Comparison of ENCODE assay signal across 1 cellular context in the genomic region with DNA sequence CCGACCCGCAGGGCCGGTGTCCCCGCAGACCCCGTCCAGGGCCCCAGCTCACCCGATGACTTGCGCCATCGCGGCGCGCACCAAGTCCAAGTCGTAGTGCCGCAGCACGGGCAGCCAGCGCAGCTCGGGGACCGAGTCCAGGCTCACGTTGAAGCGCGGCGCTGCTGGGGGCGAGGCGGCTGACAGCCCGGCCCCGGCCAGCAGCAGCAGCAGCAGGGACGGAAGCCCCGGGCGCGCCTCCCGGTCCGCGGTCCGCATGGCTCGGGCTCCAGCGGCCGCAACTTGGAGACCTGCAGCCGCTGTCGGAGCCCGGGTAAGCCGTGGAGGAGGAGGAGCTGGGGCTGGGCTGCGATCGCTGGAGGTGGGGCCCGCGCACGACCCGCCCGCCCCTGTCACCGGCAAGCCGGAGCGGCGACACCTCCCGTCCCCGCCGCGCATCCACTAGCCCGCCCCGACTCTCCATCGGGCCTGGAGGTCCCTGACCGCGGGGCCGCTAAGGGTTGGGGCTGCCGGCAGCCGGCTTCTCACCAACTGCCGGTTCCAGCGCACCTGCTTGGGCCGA.
TF ChIP-seq lines count a peak whose summit lies in the region.

A gene (minus strand): TSS at position 322 of the 562 bp plus-strand sequence. CDS start 64 bp downstream, at position 258.

TF ChIP-seq in HepG2, 621 proteins besides CTCF, POLR2A, EP300 and RAD21 (continued from another document and continues in another):
- TF ChIP-seq, protein P1, sequence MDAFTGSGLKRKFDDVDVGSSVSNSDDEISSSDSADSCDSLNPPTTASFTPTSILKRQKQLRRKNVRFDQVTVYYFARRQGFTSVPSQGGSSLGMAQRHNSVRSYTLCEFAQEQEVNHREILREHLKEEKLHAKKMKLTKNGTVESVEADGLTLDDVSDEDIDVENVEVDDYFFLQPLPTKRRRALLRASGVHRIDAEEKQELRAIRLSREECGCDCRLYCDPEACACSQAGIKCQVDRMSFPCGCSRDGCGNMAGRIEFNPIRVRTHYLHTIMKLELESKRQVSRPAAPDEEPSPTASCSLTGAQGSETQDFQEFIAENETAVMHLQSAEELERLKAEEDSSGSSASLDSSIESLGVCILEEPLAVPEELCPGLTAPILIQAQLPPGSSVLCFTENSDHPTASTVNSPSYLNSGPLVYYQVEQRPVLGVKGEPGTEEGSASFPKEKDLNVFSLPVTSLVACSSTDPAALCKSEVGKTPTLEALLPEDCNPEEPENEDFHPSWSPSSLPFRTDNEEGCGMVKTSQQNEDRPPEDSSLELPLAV (CRISPR knock-in tag; conservative IDR thresholded peaks at IDR 0.05; ENCODE audit: low read depth), result 0 out of 2 replicates have a peak, but pooled peaks have one; percentile 36
- peak; percentile 63; the same call in 1 of the 2 replicates for TF ChIP-seq GABPB1 (CRISPR knock-in tag; IDR thresholded peaks at IDR 0.05)
- TF ChIP-seq ARID2 (CRISPR knock-in tag; IDR thresholded peaks at IDR 0.05; ENCODE audit: borderline replicate concordance), result 0 out of 2 replicates have a peak, but pooled peaks have one; percentile 12
- 0 out of 2 replicates have a peak, but pooled peaks have one; percentile 26 for TF ChIP-seq TSC22D2 (CRISPR knock-in tag; IDR thresholded peaks at IDR 0.05; ENCODE audit: borderline replicate concordance)
- peak; percentile 63 for TF ChIP-seq YY1 (IDR thresholded peaks at IDR 0.05; ENCODE audit: insufficient read depth, insufficient replicate concordance, low read depth, low read length)
- TF ChIP-seq CEBPG (CRISPR knock-in tag; IDR thresholded peaks at IDR 0.05), result peak; percentile 66
- peak; percentile 32; the same call in 1 of the 2 replicates for TF ChIP-seq JUND (CRISPR knock-in tag; IDR thresholded peaks at IDR 0.05)
- TF ChIP-seq, protein P2, sequence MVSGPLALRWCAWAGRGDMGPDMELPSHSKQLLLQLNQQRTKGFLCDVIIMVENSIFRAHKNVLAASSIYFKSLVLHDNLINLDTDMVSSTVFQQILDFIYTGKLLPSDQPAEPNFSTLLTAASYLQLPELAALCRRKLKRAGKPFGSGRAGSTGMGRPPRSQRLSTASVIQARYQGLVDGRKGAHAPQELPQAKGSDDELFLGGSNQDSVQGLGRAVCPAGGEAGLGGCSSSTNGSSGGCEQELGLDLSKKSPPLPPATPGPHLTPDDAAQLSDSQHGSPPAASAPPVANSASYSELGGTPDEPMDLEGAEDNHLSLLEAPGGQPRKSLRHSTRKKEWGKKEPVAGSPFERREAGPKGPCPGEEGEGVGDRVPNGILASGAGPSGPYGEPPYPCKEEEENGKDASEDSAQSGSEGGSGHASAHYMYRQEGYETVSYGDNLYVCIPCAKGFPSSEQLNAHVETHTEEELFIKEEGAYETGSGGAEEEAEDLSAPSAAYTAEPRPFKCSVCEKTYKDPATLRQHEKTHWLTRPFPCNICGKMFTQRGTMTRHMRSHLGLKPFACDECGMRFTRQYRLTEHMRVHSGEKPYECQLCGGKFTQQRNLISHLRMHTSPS (CRISPR knock-in tag; IDR thresholded peaks at IDR 0.05; ENCODE audit: low read depth), result 0 out of 2 replicates have a peak, but pooled peaks have one; percentile 48
- TF ChIP-seq, protein P3, sequence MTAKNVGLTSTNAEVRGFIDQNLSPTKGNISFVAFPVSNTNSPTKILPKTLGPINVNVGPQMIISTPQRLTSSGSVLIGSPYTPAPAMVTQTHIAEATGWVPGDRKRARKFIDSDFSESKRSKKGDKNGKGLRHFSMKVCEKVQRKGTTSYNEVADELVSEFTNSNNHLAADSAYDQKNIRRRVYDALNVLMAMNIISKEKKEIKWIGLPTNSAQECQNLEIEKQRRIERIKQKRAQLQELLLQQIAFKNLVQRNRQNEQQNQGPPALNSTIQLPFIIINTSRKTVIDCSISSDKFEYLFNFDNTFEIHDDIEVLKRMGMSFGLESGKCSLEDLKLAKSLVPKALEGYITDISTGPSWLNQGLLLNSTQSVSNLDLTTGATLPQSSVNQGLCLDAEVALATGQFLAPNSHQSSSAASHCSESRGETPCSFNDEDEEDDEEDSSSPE (CRISPR knock-in tag; IDR thresholded peaks at IDR 0.05), result peak; percentile 73
- TF ChIP-seq, protein P4, sequence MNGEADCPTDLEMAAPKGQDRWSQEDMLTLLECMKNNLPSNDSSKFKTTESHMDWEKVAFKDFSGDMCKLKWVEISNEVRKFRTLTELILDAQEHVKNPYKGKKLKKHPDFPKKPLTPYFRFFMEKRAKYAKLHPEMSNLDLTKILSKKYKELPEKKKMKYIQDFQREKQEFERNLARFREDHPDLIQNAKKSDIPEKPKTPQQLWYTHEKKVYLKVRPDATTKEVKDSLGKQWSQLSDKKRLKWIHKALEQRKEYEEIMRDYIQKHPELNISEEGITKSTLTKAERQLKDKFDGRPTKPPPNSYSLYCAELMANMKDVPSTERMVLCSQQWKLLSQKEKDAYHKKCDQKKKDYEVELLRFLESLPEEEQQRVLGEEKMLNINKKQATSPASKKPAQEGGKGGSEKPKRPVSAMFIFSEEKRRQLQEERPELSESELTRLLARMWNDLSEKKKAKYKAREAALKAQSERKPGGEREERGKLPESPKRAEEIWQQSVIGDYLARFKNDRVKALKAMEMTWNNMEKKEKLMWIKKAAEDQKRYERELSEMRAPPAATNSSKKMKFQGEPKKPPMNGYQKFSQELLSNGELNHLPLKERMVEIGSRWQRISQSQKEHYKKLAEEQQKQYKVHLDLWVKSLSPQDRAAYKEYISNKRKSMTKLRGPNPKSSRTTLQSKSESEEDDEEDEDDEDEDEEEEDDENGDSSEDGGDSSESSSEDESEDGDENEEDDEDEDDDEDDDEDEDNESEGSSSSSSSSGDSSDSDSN (CRISPR knock-in tag; IDR thresholded peaks at IDR 0.05), result peak; percentile 98
- TF ChIP-seq, protein P5, sequence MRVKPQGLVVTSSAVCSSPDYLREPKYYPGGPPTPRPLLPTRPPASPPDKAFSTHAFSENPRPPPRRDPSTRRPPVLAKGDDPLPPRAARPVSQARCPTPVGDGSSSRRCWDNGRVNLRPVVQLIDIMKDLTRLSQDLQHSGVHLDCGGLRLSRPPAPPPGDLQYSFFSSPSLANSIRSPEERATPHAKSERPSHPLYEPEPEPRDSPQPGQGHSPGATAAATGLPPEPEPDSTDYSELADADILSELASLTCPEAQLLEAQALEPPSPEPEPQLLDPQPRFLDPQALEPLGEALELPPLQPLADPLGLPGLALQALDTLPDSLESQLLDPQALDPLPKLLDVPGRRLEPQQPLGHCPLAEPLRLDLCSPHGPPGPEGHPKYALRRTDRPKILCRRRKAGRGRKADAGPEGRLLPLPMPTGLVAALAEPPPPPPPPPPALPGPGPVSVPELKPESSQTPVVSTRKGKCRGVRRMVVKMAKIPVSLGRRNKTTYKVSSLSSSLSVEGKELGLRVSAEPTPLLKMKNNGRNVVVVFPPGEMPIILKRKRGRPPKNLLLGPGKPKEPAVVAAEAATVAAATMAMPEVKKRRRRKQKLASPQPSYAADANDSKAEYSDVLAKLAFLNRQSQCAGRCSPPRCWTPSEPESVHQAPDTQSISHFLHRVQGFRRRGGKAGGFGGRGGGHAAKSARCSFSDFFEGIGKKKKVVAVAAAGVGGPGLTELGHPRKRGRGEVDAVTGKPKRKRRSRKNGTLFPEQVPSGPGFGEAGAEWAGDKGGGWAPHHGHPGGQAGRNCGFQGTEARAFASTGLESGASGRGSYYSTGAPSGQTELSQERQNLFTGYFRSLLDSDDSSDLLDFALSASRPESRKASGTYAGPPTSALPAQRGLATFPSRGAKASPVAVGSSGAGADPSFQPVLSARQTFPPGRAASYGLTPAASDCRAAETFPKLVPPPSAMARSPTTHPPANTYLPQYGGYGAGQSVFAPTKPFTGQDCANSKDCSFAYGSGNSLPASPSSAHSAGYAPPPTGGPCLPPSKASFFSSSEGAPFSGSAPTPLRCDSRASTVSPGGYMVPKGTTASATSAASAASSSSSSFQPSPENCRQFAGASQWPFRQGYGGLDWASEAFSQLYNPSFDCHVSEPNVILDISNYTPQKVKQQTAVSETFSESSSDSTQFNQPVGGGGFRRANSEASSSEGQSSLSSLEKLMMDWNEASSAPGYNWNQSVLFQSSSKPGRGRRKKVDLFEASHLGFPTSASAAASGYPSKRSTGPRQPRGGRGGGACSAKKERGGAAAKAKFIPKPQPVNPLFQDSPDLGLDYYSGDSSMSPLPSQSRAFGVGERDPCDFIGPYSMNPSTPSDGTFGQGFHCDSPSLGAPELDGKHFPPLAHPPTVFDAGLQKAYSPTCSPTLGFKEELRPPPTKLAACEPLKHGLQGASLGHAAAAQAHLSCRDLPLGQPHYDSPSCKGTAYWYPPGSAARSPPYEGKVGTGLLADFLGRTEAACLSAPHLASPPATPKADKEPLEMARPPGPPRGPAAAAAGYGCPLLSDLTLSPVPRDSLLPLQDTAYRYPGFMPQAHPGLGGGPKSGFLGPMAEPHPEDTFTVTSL (CRISPR knock-in tag; IDR thresholded peaks at IDR 0.05; ENCODE audit: borderline replicate concordance), result no peak; the same call in 1 of the 2 replicates
- peak; percentile 69; the same call in 1 of the 2 replicates for TF ChIP-seq ZNF556 (CRISPR knock-in tag; IDR thresholded peaks at IDR 0.05; ENCODE audit: borderline replicate concordance)
- TF ChIP-seq SALL1 (CRISPR knock-in tag; IDR thresholded peaks at IDR 0.05), result peak; percentile 81; the same call in 1 of the 2 replicates
- TF ChIP-seq, protein P6, sequence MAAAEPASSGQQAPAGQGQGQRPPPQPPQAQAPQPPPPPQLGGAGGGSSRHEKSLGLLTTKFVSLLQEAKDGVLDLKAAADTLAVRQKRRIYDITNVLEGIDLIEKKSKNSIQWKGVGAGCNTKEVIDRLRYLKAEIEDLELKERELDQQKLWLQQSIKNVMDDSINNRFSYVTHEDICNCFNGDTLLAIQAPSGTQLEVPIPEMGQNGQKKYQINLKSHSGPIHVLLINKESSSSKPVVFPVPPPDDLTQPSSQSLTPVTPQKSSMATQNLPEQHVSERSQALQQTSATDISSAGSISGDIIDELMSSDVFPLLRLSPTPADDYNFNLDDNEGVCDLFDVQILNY (CRISPR knock-in tag; conservative IDR thresholded peaks at IDR 0.05), result no peak
- TF ChIP-seq NFIB (CRISPR knock-in tag; IDR thresholded peaks at IDR 0.05; ENCODE audit: borderline replicate concordance), result no peak
- TF ChIP-seq CEBPB (IDR thresholded peaks at IDR 0.05; ENCODE audit: borderline replicate concordance, low read depth, low read length), result peak; percentile 83
- peak; percentile 39; the same call in 1 of the 2 replicates for TF ChIP-seq SP5 (CRISPR knock-in tag; IDR thresholded peaks at IDR 0.05; ENCODE audit: borderline replicate concordance, low read depth)
- TF ChIP-seq, protein P7, sequence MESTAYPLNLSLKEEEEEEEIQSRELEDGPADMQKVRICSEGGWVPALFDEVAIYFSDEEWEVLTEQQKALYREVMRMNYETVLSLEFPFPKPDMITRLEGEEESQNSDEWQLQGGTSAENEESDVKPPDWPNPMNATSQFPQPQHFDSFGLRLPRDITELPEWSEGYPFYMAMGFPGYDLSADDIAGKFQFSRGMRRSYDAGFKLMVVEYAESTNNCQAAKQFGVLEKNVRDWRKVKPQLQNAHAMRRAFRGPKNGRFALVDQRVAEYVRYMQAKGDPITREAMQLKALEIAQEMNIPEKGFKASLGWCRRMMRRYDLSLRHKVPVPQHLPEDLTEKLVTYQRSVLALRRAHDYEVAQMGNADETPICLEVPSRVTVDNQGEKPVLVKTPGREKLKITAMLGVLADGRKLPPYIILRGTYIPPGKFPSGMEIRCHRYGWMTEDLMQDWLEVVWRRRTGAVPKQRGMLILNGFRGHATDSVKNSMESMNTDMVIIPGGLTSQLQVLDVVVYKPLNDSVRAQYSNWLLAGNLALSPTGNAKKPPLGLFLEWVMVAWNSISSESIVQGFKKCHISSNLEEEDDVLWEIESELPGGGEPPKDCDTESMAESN (CRISPR knock-in tag; conservative IDR thresholded peaks at IDR 0.05), result peak; percentile 58
- no peak for TF ChIP-seq HDAC6 (IDR thresholded peaks at IDR 0.05; ENCODE audit: low read depth, low read length)
- peak; percentile 9 for TF ChIP-seq PHF20 (CRISPR knock-in tag; IDR thresholded peaks at IDR 0.05)
- peak; percentile 40 for TF ChIP-seq TBX2 (CRISPR knock-in tag; IDR thresholded peaks at IDR 0.05; ENCODE audit: borderline replicate concordance)
- TF ChIP-seq SNAPC2 (CRISPR knock-in tag; IDR thresholded peaks at IDR 0.05), result peak; percentile 68; the same call in 1 of the 2 replicates
- no peak for TF ChIP-seq ZNF660 (CRISPR knock-in tag; IDR thresholded peaks at IDR 0.05; ENCODE audit: borderline replicate concordance, low read depth)
- TF ChIP-seq, protein P8, sequence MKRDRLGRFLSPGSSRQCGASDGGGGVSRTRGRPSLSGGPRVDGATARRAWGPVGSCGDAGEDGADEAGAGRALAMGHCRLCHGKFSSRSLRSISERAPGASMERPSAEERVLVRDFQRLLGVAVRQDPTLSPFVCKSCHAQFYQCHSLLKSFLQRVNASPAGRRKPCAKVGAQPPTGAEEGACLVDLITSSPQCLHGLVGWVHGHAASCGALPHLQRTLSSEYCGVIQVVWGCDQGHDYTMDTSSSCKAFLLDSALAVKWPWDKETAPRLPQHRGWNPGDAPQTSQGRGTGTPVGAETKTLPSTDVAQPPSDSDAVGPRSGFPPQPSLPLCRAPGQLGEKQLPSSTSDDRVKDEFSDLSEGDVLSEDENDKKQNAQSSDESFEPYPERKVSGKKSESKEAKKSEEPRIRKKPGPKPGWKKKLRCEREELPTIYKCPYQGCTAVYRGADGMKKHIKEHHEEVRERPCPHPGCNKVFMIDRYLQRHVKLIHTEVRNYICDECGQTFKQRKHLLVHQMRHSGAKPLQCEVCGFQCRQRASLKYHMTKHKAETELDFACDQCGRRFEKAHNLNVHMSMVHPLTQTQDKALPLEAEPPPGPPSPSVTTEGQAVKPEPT (CRISPR knock-in tag; IDR thresholded peaks at IDR 0.05; ENCODE audit: low read depth), result peak; percentile 66; the same call in 1 of the 2 replicates
- TF ChIP-seq, protein P9, sequence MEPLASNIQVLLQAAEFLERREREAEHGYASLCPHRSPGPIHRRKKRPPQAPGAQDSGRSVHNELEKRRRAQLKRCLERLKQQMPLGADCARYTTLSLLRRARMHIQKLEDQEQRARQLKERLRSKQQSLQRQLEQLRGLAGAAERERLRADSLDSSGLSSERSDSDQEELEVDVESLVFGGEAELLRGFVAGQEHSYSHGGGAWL (CRISPR knock-in tag; IDR thresholded peaks at IDR 0.05), result peak; percentile 83
- TF ChIP-seq, protein P10, sequence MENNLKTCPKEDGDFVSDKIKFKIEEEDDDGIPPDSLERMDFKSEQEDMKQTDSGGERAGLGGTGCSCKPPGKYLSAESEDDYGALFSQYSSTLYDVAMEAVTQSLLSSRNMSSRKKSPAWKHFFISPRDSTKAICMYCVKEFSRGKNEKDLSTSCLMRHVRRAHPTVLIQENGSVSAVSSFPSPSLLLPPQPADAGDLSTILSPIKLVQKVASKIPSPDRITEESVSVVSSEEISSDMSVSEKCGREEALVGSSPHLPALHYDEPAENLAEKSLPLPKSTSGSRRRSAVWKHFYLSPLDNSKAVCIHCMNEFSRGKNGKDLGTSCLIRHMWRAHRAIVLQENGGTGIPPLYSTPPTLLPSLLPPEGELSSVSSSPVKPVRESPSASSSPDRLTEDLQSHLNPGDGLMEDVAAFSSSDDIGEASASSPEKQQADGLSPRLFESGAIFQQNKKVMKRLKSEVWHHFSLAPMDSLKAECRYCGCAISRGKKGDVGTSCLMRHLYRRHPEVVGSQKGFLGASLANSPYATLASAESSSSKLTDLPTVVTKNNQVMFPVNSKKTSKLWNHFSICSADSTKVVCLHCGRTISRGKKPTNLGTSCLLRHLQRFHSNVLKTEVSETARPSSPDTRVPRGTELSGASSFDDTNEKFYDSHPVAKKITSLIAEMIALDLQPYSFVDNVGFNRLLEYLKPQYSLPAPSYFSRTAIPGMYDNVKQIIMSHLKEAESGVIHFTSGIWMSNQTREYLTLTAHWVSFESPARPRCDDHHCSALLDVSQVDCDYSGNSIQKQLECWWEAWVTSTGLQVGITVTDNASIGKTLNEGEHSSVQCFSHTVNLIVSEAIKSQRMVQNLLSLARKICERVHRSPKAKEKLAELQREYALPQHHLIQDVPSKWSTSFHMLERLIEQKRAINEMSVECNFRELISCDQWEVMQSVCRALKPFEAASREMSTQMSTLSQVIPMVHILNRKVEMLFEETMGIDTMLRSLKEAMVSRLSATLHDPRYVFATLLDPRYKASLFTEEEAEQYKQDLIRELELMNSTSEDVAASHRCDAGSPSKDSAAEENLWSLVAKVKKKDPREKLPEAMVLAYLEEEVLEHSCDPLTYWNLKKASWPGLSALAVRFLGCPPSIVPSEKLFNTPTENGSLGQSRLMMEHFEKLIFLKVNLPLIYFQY (CRISPR knock-in tag; IDR thresholded peaks at IDR 0.05; ENCODE audit: borderline replicate concordance), result peak; percentile 72; the same call in 1 of the 2 replicates
